ENCODE assay signal across 14 cellular contexts in genomic region chr2:38013158-38013752, GRCh38.
A peak's percentile ranks its signal among the peaks of the same experiment; 100 is the strongest.
DNase-seq lines count a peak whose midpoint lies in the region; ATAC-seq lines count a peak whose summit lies in the region.
"Had no signal": no experiment of that assay in that cellular context is flagged by ENCODE, and none has a peak within 500 bp of the region (broad histone marks: within the 10 kb centered on the region; RNA-seq: fewer than 3 reads in every experiment).

No MANE protein-coding gene starts in this region.

- no peak for ATAC-seq in GM21515 (IDR thresholded peaks at IDR 0.05; ENCODE audit: unreplicated experiment)
- ATAC-seq in HG02840 (IDR thresholded peaks at IDR 0.05; ENCODE audit: low FRiP score, unreplicated experiment) = no peak
- ATAC-seq in HG02870 (IDR thresholded peaks at IDR 0.05; ENCODE audit: unreplicated experiment) = no peak
- ATAC-seq: activated CD8-positive, alpha-beta T cell treated with anti-CD3 and anti-CD28 coated beads for 36 hours had no signal

- DNase-seq in AG08396 (ENCODE audit: low spot score) (peak; percentile 32), HPDE6-E6E7 (ENCODE audit: extremely low spot score) (peak; percentile 26), amniotic epithelial cell (ENCODE audit: low read depth) (peak; percentile 81), glomerular visceral epithelial cell (ENCODE audit: extremely low spot score) (peak; percentile 37)
- DNase-seq in stimulated activated CD4-positive, alpha-beta T cell treated with anti-CD3 and anti-CD28 coated beads, Interleukin-2, amount 100 ng/mL, for 48 hours = no peak
- DNase-seq: ACHN; activated CD8-positive, alpha-beta T cell treated with anti-CD3 and anti-CD28 coated beads for 36 hours; amniotic stem cell; NCI-H1436 treated with DMSO at 0.1 percent for 48 hours; NCI-H446; stimulated activated CD8-positive, alpha-beta memory T cell treated with anti-CD3 and anti-CD28 coated beads, Interleukin-4, amount 100 ng/mL, for 48 hours had no signal

Comparison
In these comparisons a context has a peak if more than half of its experiments do, and no peak if none do; other contexts are left out.
1. DNase-seq: peak in AG08396 (single experiment), HPDE6-E6E7 (single experiment), amniotic epithelial cell (single experiment) and glomerular visceral epithelial cell (single experiment); none in stimulated activated CD4-positive, alpha-beta T cell treated with anti-CD3 and anti-CD28 coated beads, Interleukin-2, amount 100 ng/mL, for 48 hours (0 of 2).